12 cellular contexts compared by ENCODE assay signal in the genomic region with DNA sequence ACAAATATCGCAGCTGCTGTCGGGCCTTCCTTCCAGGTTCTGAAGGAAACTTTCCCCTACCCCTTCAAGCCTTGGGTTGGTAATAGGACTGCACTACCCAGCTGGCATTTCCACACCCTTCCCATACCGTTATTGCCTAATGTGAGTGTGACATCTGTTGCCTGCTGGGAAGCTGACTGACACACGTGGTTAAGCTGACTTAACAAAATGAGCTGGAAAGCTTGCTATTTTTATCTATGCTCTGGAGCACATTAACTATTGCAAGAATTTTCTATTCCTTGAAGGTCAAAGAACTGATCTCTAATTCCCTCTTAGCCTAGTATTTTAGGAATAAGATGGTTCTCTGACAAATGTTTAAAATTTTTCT.
DNase-seq lines count a peak whose midpoint lies in the region; ATAC-seq, FAIRE-seq and TF ChIP-seq lines count a peak whose summit lies in the region.
"Had no signal": no experiment of that assay in that cellular context is flagged by ENCODE, and none has a peak within 500 bp of the region (broad histone marks: within the 10 kb centered on the region; RNA-seq: fewer than 3 reads in every experiment).

No MANE protein-coding gene starts in this region.

- H3K79me2 ChIP-seq in K562 (ENCODE audit: control insufficient read depth, insufficient read depth, low read length) = no peaks in the 10 kb centered on the region

- no peaks in the 10 kb centered on the region for H3K36me3 ChIP-seq in K562 (ENCODE audit: control insufficient read depth, insufficient read depth, low read length)
- H3K36me3 ChIP-seq in tibial artery = no peaks in the 10 kb centered on the region

- peak overlapping the region; percentile 92 for H2AFZ ChIP-seq in K562 (ENCODE audit: low read depth, low read length)

- CTCF ChIA-PET in K562 (lab: Yijun Ruan, JAX; ENCODE audit: low intra/inter-chr PET ratio) = no interaction called here

- TF ChIP-seq CTCF in K562 (IDR thresholded peaks at IDR 0.05 in 2 of 3, conservative IDR thresholded peaks at IDR 0.05 in 1 of 3; ENCODE audit: insufficient read depth in 2 of 3, low read depth in 1 of 3, low read length in 3 of 3) = no peak
- TF ChIP-seq CTCF in tibial artery (IDR thresholded peaks at IDR 0.05) = no peak

- H3K4me3 ChIP-seq in K562 (no peak overlapping the region), right cardiac atrium (ENCODE audit: low read length) (no peak overlapping the region), tibial artery (no peak overlapping the region)

- 43% methylated on average over 4 of the region's 4 CpGs for WGBS in K562 (ENCODE audit: insufficient coverage, low coverage, missing lambda C conversion rate)
- 14% methylated on average over 4 of the region's 4 CpGs for WGBS in right cardiac atrium

- H3K4me2 ChIP-seq in K562 (ENCODE audit: insufficient read depth, low read length) = no peak overlapping the region

- no TSS peak for BruUV-seq in K562 (replicated peaks; lab: Mats Ljungman, UMichigan)

- H3K27ac ChIP-seq in K562 (ENCODE audit: extremely low read depth, low read depth, low read length) (peak overlapping the region; percentile 77), right cardiac atrium (ENCODE audit: low read length) (no peak overlapping the region), tibial artery (no peak overlapping the region)
- H3K27ac ChIP-seq: VCaP had no signal

- peak; percentile 1 to 9 for DNase-seq in NOMO-1 (lab: John Stamatoyannopoulos, UW; ENCODE audit: unreplicated experiment in 2 of 2)
- no peak for DNase-seq in NOMO-1 treated with dmso at 0.1 percent for 144 hours (lab: John Stamatoyannopoulos, UW; ENCODE audit: unreplicated experiment)
- DNase-seq in K562 (ENCODE audit: extremely low read depth in 1 of 4, low spot score in 3 of 4) = peak in 1 of 4 experiments; percentile 17
- peak in 2 of 3 donors; percentile 26 to 38 for DNase-seq in right cardiac atrium
- DNase-seq in tibial artery = peak; percentile 51 to 69
- DNase-seq in stimulated activated CD4-positive, alpha-beta T cell treated with anti-CD3 and anti-CD28 coated beads, Interleukin-15, amount 100 ng/mL, for 24 hours = no peak
- DNase-seq in stimulated activated CD8-positive, alpha-beta memory T cell treated with anti-CD3 and anti-CD28 coated beads, Interleukin-4, amount 100 ng/mL, for 48 hours = no peak
- DNase-seq in stimulated activated naive CD4-positive, alpha-beta T cell treated with Interleukin-2 at 50 U/mL for 16 hours (lab: John Stamatoyannopoulos, UW) = no peak
- DNase-seq: 8988T, GDM1, midbrain had no signal

- no peak for TF ChIP-seq EP300 in K562 (IDR thresholded peaks at IDR 0.05; ENCODE audit: low read length)

- H3K9me3 ChIP-seq in K562 (replicated peaks; ENCODE audit: control insufficient read depth, insufficient read depth, low read depth, low read length) (no peaks in the 10 kb centered on the region), right cardiac atrium (ENCODE audit: control insufficient read depth, low read length) (no peaks in the 10 kb centered on the region), tibial artery (no peaks in the 10 kb centered on the region)

- TF ChIP-seq POLR2A in K562 (conservative IDR thresholded peaks at IDR 0.05) = no peak

- no peak overlapping the region for H3K9ac ChIP-seq in K562 (ENCODE audit: insufficient read depth in 1 of 2, low read depth in 2 of 2, low read length in 2 of 2)

- no peaks in the 10 kb centered on the region for H4K20me1 ChIP-seq in K562 (replicated peaks; ENCODE audit: control insufficient read depth, insufficient read depth, low read length)

- no peak for FAIRE-seq in K562 (lab: Jason Lieb, UNC)

- peaks cover 5 to 18% of the 10 kb centered on the region in 2 experiments; a peak in 3 of 5 replicates for H3K4me1 ChIP-seq in K562 (replicated peaks in 1 of 2; ENCODE audit: control insufficient read depth in 2 of 2, insufficient read depth in 2 of 2, low read length in 2 of 2)
- H3K4me1 ChIP-seq in right cardiac atrium (ENCODE audit: control insufficient read depth, insufficient read depth, low read length) = peaks cover 4% of the 10 kb centered on the region
- H3K4me1 ChIP-seq in tibial artery = peaks cover 0 to 13% (median 0%) of the 10 kb centered on the region in 4 donors

- no peak for TF ChIP-seq RAD21 in K562 (CRISPR knock-in tag; conservative IDR thresholded peaks at IDR 0.05 in 1 of 2, IDR thresholded peaks at IDR 0.05 in 1 of 2)

- H3K27me3 ChIP-seq in K562 (ENCODE audit: control insufficient read depth in 2 of 2, insufficient read depth in 2 of 2, low read length in 2 of 2) (no peaks in the 10 kb centered on the region), right cardiac atrium (ENCODE audit: control insufficient read depth, insufficient read depth) (no peaks in the 10 kb centered on the region), tibial artery (no peaks in the 10 kb centered on the region)

- POLR2A ChIA-PET in K562 (lab: Yijun Ruan, JAX) = interaction anchor here (1.5 kb wide), 1 partner anchor 24 kb away, joined by 3 read pairs; no protein-coding TSS in a partner anchor

- in situ Hi-C loops in K562 (cut with MboI) = no loop called here

- intact Hi-C loops in K562 (cut with micrococcal nuclease) = no loop called here
- intact Hi-C loops in right cardiac atrium (cut with DNase I) = no loop called here
- intact Hi-C loops in tibial artery (cut with DNase I; ENCODE audit: low total_unique reads) = no loop called here

- H3K9me1 ChIP-seq in K562 (ENCODE audit: control insufficient read depth, insufficient read depth, low read length) = no peaks in the 10 kb centered on the region

- ATAC-seq in K562 (no peak), right cardiac atrium (peak; percentile 90 to 92)

TF ChIP-seq in K562, 482 proteins besides CTCF, POLR2A, EP300 and RAD21 (continues in another document):
- TF ChIP-seq PTBP1 (IDR thresholded peaks at IDR 0.05; ENCODE audit: low read depth, low read length) (no peak), ZNF644 (tag; IDR thresholded peaks at IDR 0.05; ENCODE audit: low read depth) (no peak), ETV6 (IDR thresholded peaks at IDR 0.05; ENCODE audit: borderline replicate concordance in 1 of 2, low read depth in 2 of 2, low read length in 1 of 2) (no peak), ETV6 (CRISPR knock-in tag; IDR thresholded peaks at IDR 0.05; ENCODE audit: borderline replicate concordance) (no peak), BRCA1 (IDR thresholded peaks at IDR 0.05) (no peak), BRCA1 (CRISPR knock-in tag; IDR thresholded peaks at IDR 0.05) (no peak), MED1 (CRISPR knock-in tag; IDR thresholded peaks at IDR 0.05; ENCODE audit: borderline replicate concordance) (no peak), NR2C1 (IDR thresholded peaks at IDR 0.05) (no peak), NR2C1 (tag; IDR thresholded peaks at IDR 0.05) (0 out of 2 replicates have a peak, but pooled peaks have one; percentile 13), MAFF (IDR thresholded peaks at IDR 0.05; ENCODE audit: low read length) (0 out of 2 replicates have a peak, but pooled peaks have one; percentile 11), ZNF431 (CRISPR knock-in tag; IDR thresholded peaks at IDR 0.05) (no peak), RUNX1 (IDR thresholded peaks at IDR 0.05; ENCODE audit: low read depth) (no peak), TGIF2 (CRISPR knock-in tag; IDR thresholded peaks at IDR 0.05) (no peak), ZNF143 (CRISPR knock-in tag; IDR thresholded peaks at IDR 0.05) (no peak), NONO (IDR thresholded peaks at IDR 0.05; ENCODE audit: low read depth in 2 of 2, low read length in 1 of 2) (no peak), ZNF583 (CRISPR knock-in tag; IDR thresholded peaks at IDR 0.05) (no peak), ESRRB (CRISPR knock-in tag; IDR thresholded peaks at IDR 0.05; ENCODE audit: borderline replicate concordance) (no peak), DACH1 (IDR thresholded peaks at IDR 0.05; ENCODE audit: partially characterized antibody) (no peak), CBX2 (IDR thresholded peaks at IDR 0.05; ENCODE audit: insufficient read depth, low read length, poor library complexity, severe bottlenecking) (no peak), EZH2 (IDR thresholded peaks at IDR 0.05; ENCODE audit: borderline replicate concordance, low read depth, low read length) (no peak)
- TF ChIP-seq, protein P1, sequence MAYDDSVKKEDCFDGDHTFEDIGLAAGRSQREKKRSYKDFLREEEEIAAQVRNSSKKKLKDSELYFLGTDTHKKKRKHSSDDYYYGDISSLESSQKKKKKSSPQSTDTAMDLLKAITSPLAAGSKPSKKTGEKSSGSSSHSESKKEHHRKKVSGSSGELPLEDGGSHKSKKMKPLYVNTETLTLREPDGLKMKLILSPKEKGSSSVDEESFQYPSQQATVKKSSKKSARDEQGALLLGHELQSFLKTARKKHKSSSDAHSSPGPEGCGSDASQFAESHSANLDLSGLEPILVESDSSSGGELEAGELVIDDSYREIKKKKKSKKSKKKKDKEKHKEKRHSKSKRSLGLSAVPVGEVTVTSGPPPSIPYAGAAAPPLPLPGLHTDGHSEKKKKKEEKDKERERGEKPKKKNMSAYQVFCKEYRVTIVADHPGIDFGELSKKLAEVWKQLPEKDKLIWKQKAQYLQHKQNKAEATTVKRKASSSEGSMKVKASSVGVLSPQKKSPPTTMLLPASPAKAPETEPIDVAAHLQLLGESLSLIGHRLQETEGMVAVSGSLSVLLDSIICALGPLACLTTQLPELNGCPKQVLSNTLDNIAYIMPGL (CRISPR knock-in tag; IDR thresholded peaks at IDR 0.05) = no peak
- TF ChIP-seq, protein P2, sequence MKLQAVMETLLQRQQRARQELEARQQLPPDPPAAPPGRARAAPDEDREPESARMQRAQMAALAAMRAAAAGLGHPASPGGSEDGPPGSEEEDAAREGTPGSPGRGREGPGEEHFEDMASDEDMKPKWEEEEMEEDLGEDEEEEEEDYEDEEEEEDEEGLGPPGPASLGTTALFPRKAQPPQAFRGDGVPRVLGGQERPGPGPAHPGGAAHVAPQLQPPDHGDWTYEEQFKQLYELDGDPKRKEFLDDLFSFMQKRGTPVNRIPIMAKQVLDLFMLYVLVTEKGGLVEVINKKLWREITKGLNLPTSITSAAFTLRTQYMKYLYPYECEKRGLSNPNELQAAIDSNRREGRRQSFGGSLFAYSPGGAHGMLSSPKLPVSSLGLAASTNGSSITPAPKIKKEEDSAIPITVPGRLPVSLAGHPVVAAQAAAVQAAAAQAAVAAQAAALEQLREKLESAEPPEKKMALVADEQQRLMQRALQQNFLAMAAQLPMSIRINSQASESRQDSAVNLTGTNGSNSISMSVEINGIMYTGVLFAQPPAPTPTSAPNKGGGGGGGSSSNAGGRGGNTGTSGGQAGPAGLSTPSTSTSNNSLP (IDR thresholded peaks at IDR 0.05; ENCODE audit: borderline replicate concordance, low read depth, low read length) = no peak

Comparison
In these comparisons a context has a peak if more than half of its experiments do, and no peak if none do; other contexts are left out.
1. DNase-seq: peak in NOMO-1 (2 of 2), right cardiac atrium (2 of 3) and tibial artery (2 of 2); none in NOMO-1 treated with dmso at 0.1 percent for 144 hours (single experiment), stimulated activated CD4-positive, alpha-beta T cell treated with anti-CD3 and anti-CD28 coated beads, Interleukin-15, amount 100 ng/mL, for 24 hours (single experiment), stimulated activated CD8-positive, alpha-beta memory T cell treated with anti-CD3 and anti-CD28 coated beads, Interleukin-4, amount 100 ng/mL, for 48 hours (single experiment) and stimulated activated naive CD4-positive, alpha-beta T cell treated with Interleukin-2 at 50 U/mL for 16 hours (single experiment).